29 cellular contexts compared by ENCODE assay signal in genomic region chr5:162607879-162608278, GRCh38.
DNase-seq lines count a peak whose midpoint lies in the region; ATAC-seq, FAIRE-seq and TF ChIP-seq lines count a peak whose summit lies in the region.
"Had no signal": no experiment of that assay in that cellular context is flagged by ENCODE, and none has a peak within 500 bp of the region (broad histone marks: within the 10 kb centered on the region; RNA-seq: fewer than 3 reads in every experiment).

No MANE protein-coding gene starts in this region.

- H4K20me1 ChIP-seq in H9 (ENCODE audit: control insufficient read depth, insufficient read depth, insufficient read length): no peaks in the 10 kb centered on the region
- no peaks in the 10 kb centered on the region for H4K20me1 ChIP-seq in PC-9 (ENCODE audit: insufficient read depth)
- H4K20me1 ChIP-seq: BLaER1 treated with 17β-estradiol and CSF1 and Interleukin-3, amounts not matched to agents 10 nM and 100 nM had no signal

- no peak overlapping the region for H2BK5ac ChIP-seq in H9 (ENCODE audit: insufficient read length, low read length)

- H3K4me1 Mint-ChIP-seq in H9: 0 out of 4 replicates have a peak, but pooled peaks cover 0 to 3% of the 10 kb centered on the region in 2 experiments
- H3K4me1 Mint-ChIP-seq: naive B cell; stimulated activated naive B cell treated with anti-CD40 and anti-IgM and Interleukin-4, amounts not matched to agents 10 μg/mL and 1 μg/mL and 100 μg/mL, for 72 hours had no signal

- CTCF ChIA-PET in PC-9 (lab: Charles Lee): no interaction called here

- POLR2A ChIA-PET in PC-9 (lab: Charles Lee; ENCODE audit: unreplicated experiment): no interaction called here

- TF ChIP-seq CTCF in 22Rv1 (IDR thresholded peaks at IDR 0.05): peak; percentile 65
- TF ChIP-seq CTCF in H9 (conservative IDR thresholded peaks at IDR 0.05): peak; percentile 74
- TF ChIP-seq CTCF in PC-9 (conservative IDR thresholded peaks at IDR 0.05): peak; percentile 67
- peak; percentile 17 for TF ChIP-seq CTCF in foreskin keratinocyte (conservative IDR thresholded peaks at IDR 0.05)

- peaks cover 5 to 15% of the 10 kb centered on the region in 2 experiments; a peak in 4 of 5 replicates for H3K9me3 Mint-ChIP-seq in H9

- H3K36me3 Mint-ChIP-seq in H9 (ENCODE audit: insufficient read depth in 1 of 3, low read depth in 3 of 3): peaks cover 0 to 8% (median 7%) of the 10 kb centered on the region in 3 experiments; a peak in 6 of 7 replicates
- H3K36me3 Mint-ChIP-seq: naive B cell; stimulated activated naive B cell treated with anti-CD40 and anti-IgM and Interleukin-4, amounts not matched to agents 10 μg/mL and 1 μg/mL and 100 μg/mL, for 72 hours had no signal

- no CpG with 5 or more reads among the region's 4 CpGs for WGBS in H9 (ENCODE audit: extremely low coverage, insufficient read length, low lambda C conversion rate)
- WGBS in small intestine, 3 donors: 68 to 77% (median 75%) methylated on average over 4 of the region's 4 CpGs

- H4K8ac ChIP-seq in H9 (replicated peaks; ENCODE audit: insufficient read length, low read depth, low read length): no peak overlapping the region

- no peaks in the 10 kb centered on the region for H3K9me2 ChIP-seq in PC-9 (ENCODE audit: insufficient read depth)

- H3K27ac ChIP-seq in 22Rv1: no peak overlapping the region
- H3K27ac ChIP-seq in H9 (ENCODE audit: insufficient read length, low read depth, low read length): no peak overlapping the region
- H3K27ac ChIP-seq in PC-9: no peak overlapping the region
- H3K27ac ChIP-seq in foreskin keratinocyte: no peak overlapping the region
- H3K27ac ChIP-seq in small intestine (ENCODE audit: low read depth in 1 of 2, low read length in 1 of 2): no peak overlapping the region
- H3K27ac ChIP-seq: BLaER1 treated with 17β-estradiol and CSF1 and Interleukin-3, amounts not matched to agents 10 nM and 100 nM; dorsolateral prefrontal cortex; gastrocnemius medialis; KMS-11; pancreas; sigmoid colon; testis had no signal

- no peaks in the 10 kb centered on the region for H3K23me2 ChIP-seq in H9 (ENCODE audit: insufficient read length, low read depth, low read length, poor library complexity, severe bottlenecking)

- no peak overlapping the region for H4K5ac ChIP-seq in H9 (ENCODE audit: insufficient read length, low read depth, low read length)

- no peaks in the 10 kb centered on the region for H3K79me2 ChIP-seq in H9 (ENCODE audit: insufficient read depth, low read length)
- H3K79me2 ChIP-seq in PC-9 (ENCODE audit: low read depth): no peaks in the 10 kb centered on the region

- no peak overlapping the region for H3K56ac ChIP-seq in H9 (ENCODE audit: insufficient read length, low read depth, low read length)

- H2BK12ac ChIP-seq in H9 (ENCODE audit: insufficient read length, low read depth, low read length): no peak overlapping the region

- no peak overlapping the region for H2AFZ ChIP-seq in H9 (ENCODE audit: low read length)
- H2AFZ ChIP-seq in PC-9: no peak overlapping the region

- no peak overlapping the region for H2AK5ac ChIP-seq in H9 (ENCODE audit: insufficient read length, low read length)

- H3K79me1 ChIP-seq in H9 (ENCODE audit: insufficient read depth, low read depth, low read length, poor library complexity, severe bottlenecking): no peaks in the 10 kb centered on the region

- H3K23ac ChIP-seq in H9 (ENCODE audit: insufficient read length, low read depth, low read length): no peak overlapping the region

- H3T11ph ChIP-seq in H9 (ENCODE audit: low read length): no peak overlapping the region

- H3K4me1 ChIP-seq in H9 (ENCODE audit: insufficient read depth, low read length): no peaks in the 10 kb centered on the region
- no peaks in the 10 kb centered on the region for H3K4me1 ChIP-seq in PC-9 (replicated peaks; ENCODE audit: insufficient read depth)
- H3K4me1 ChIP-seq in foreskin keratinocyte: no peaks in the 10 kb centered on the region
- H3K4me1 ChIP-seq in small intestine (ENCODE audit: control insufficient read depth in 2 of 2, insufficient read depth in 1 of 2, low read depth in 1 of 2, low read length in 1 of 2): no peaks in the 10 kb centered on the region
- H3K4me1 ChIP-seq: BLaER1 treated with 17β-estradiol and CSF1 and Interleukin-3, amounts not matched to agents 10 nM and 100 nM; gastrocnemius medialis; pancreas; sigmoid colon; testis had no signal

- no TSS peak for BruUV-seq in PC-9 (replicated peaks; lab: Mats Ljungman, UMichigan)

- H3K27me3 Mint-ChIP-seq in H9 (ENCODE audit: low read depth): no peaks in the 10 kb centered on the region; the same call in 1 of the 2 replicates
- H3K27me3 Mint-ChIP-seq: naive B cell; stimulated activated naive B cell treated with anti-CD40 and anti-IgM and Interleukin-4, amounts not matched to agents 10 μg/mL and 1 μg/mL and 100 μg/mL, for 72 hours had no signal

- H3K36me3 ChIP-seq in PC-9 (ENCODE audit: low read depth) (no peaks in the 10 kb centered on the region), small intestine (ENCODE audit: control insufficient read depth in 2 of 2, insufficient read depth in 2 of 2, low read length in 2 of 2) (no peaks in the 10 kb centered on the region)
- H3K36me3 ChIP-seq: BLaER1 treated with 17β-estradiol and CSF1 and Interleukin-3, amounts not matched to agents 10 nM and 100 nM; gastrocnemius medialis; pancreas; sigmoid colon had no signal

- H3K18ac ChIP-seq in H9 (ENCODE audit: insufficient read length, low read depth, low read length): no peak overlapping the region

- H3K4me2 ChIP-seq in H9 (ENCODE audit: insufficient read depth, insufficient read length, low read length): no peak overlapping the region
- no peak overlapping the region for H3K4me2 ChIP-seq in PC-9
- H3K4me2 ChIP-seq: BLaER1 treated with 17β-estradiol and CSF1 and Interleukin-3, amounts not matched to agents 10 nM and 100 nM; KMS-11 had no signal

- no peak overlapping the region for H2BK15ac ChIP-seq in H9 (ENCODE audit: low read depth, low read length)

- H3K9ac ChIP-seq in H9 (ENCODE audit: extremely low read depth, insufficient read length, low read length): no peak overlapping the region
- H3K9ac ChIP-seq: BLaER1 treated with 17β-estradiol and CSF1 and Interleukin-3, amounts not matched to agents 10 nM and 100 nM; KMS-11 had no signal

- ATAC-seq in foreskin keratinocyte: no peak
- ATAC-seq: gastrocnemius medialis; pancreas; stimulated activated naive B cell treated with anti-CD40 and anti-IgM and Interleukin-4, amounts not matched to agents 10 μg/mL and 1 μg/mL and 100 μg/mL, for 72 hours; WTC11 had no signal

- no peak overlapping the region for H3K14ac ChIP-seq in H9 (ENCODE audit: insufficient read depth, low read length)

- intact Hi-C loops in PC-9 (cut with micrococcal nuclease; ENCODE audit: unreplicated experiment): no loop called here

- DNase-seq in H9: no peak
- DNase-seq in PC-9: no peak
- no peak for DNase-seq in foreskin keratinocyte
- DNase-seq in small intestine: no peak
- no peak for DNase-seq in hippocampal formation (lab: John Stamatoyannopoulos, UW)
- DNase-seq in effector CD8-positive, alpha-beta T cell (lab: John Stamatoyannopoulos, UW): no peak
- no peak for DNase-seq in MV-4-11 (lab: John Stamatoyannopoulos, UW)
- DNase-seq: activated CD4-positive, alpha-beta T cell treated with anti-CD3 and anti-CD28 coated beads, Interleukin-2, amount 50 U/mL, for 48 hours; activated naive CD4-positive, alpha-beta T cell treated with anti-CD3 and anti-CD28 coated beads for 36 hours; activated T-cell treated with anti-CD3 and anti-CD28 coated beads, Interleukin-2, amount 50 U/mL, for 1 hour; central memory CD4-positive, alpha-beta T cell; dorsolateral prefrontal cortex; erythroblast; gastrocnemius medialis; mesenchymal stem cell; naive B cell; NCI-H1105 treated with DMSO at 0.1 percent for 48 hours; NCI-H2081 treated with DMSO at 0.1 percent for 48 hours; NCI-H524 treated with DMSO at 0.1 percent for 48 hours; pancreas; sigmoid colon; stimulated activated naive B cell treated with anti-CD40 and anti-IgM and Interleukin-4, amounts not matched to agents 10 μg/mL and 1 μg/mL and 100 μg/mL, for 72 hours; T-helper 2 cell; testis had no signal

- no peak overlapping the region for H2BK120ac ChIP-seq in H9 (ENCODE audit: low read depth, low read length, poor library complexity, severe bottlenecking)

- H3K27me3 ChIP-seq in H9 (ENCODE audit: insufficient read depth, low read length) (no peaks in the 10 kb centered on the region), PC-9 (ENCODE audit: insufficient read depth, low read depth) (no peaks in the 10 kb centered on the region), foreskin keratinocyte (no peaks in the 10 kb centered on the region), small intestine (ENCODE audit: control insufficient read depth in 2 of 2, insufficient read depth in 2 of 2, low read length in 2 of 2) (no peaks in the 10 kb centered on the region)
- H3K27me3 ChIP-seq: BLaER1 treated with 17β-estradiol and CSF1 and Interleukin-3, amounts not matched to agents 10 nM and 100 nM; dorsolateral prefrontal cortex; gastrocnemius medialis; pancreas; sigmoid colon; testis had no signal

- H3K27ac Mint-ChIP-seq in H9: no peak overlapping the region
- H3K27ac Mint-ChIP-seq: activated naive CD4-positive, alpha-beta T cell treated with anti-CD3 and anti-CD28 coated beads for 36 hours; naive B cell; stimulated activated naive B cell treated with anti-CD40 and anti-IgM and Interleukin-4, amounts not matched to agents 10 μg/mL and 1 μg/mL and 100 μg/mL, for 72 hours; WTC11 had no signal

- no peak overlapping the region for H4K91ac ChIP-seq in H9 (ENCODE audit: insufficient read length, low read depth, low read length)

- H3F3A ChIP-seq in PC-9 (ENCODE audit: insufficient read depth, low read depth): no peaks in the 10 kb centered on the region

- no peak overlapping the region for H3K4ac ChIP-seq in H9 (ENCODE audit: low read depth, low read length)

- H2BK20ac ChIP-seq in H9 (ENCODE audit: low read depth, low read length, poor library complexity, severe bottlenecking): no peak overlapping the region

- H3K4me3 ChIP-seq in PC-9: no peak overlapping the region
- no peak overlapping the region for H3K4me3 ChIP-seq in small intestine (ENCODE audit: low read depth in 1 of 2, low read length in 2 of 2)
- H3K4me3 ChIP-seq: BLaER1 treated with 17β-estradiol and CSF1 and Interleukin-3, amounts not matched to agents 10 nM and 100 nM; dorsolateral prefrontal cortex; gastrocnemius medialis; pancreas; sigmoid colon; testis had no signal

- H3K9me3 ChIP-seq in H9 (ENCODE audit: control insufficient read depth, low read depth, low read length): no peaks in the 10 kb centered on the region
- no peaks in the 10 kb centered on the region for H3K9me3 ChIP-seq in PC-9 (ENCODE audit: insufficient read depth, low read depth)
- H3K9me3 ChIP-seq in small intestine (ENCODE audit: control insufficient read depth, low read depth): peaks cover 2% of the 10 kb centered on the region
- H3K9me3 ChIP-seq: gastrocnemius medialis, pancreas, sigmoid colon, testis had no signal

- FAIRE-seq in small intestine (lab: Jason Lieb, UNC): no peak
- FAIRE-seq: H54, pancreas had no signal

- no peak overlapping the region for H3K4me3 Mint-ChIP-seq in H9
- H3K4me3 Mint-ChIP-seq: activated naive CD4-positive, alpha-beta T cell treated with anti-CD3 and anti-CD28 coated beads for 36 hours; naive B cell; stimulated activated naive B cell treated with anti-CD40 and anti-IgM and Interleukin-4, amounts not matched to agents 10 μg/mL and 1 μg/mL and 100 μg/mL, for 72 hours; WTC11 had no signal

Comparison
In these comparisons a context has a peak if more than half of its experiments do, and no peak if none do; other contexts are left out.
1. CTCF ChIP-seq: peak in every context shown above with its lines; median percentile 74 in H9; 67 in PC-9; 65 in 22Rv1; 17 in foreskin keratinocyte.